In the genomic region with DNA sequence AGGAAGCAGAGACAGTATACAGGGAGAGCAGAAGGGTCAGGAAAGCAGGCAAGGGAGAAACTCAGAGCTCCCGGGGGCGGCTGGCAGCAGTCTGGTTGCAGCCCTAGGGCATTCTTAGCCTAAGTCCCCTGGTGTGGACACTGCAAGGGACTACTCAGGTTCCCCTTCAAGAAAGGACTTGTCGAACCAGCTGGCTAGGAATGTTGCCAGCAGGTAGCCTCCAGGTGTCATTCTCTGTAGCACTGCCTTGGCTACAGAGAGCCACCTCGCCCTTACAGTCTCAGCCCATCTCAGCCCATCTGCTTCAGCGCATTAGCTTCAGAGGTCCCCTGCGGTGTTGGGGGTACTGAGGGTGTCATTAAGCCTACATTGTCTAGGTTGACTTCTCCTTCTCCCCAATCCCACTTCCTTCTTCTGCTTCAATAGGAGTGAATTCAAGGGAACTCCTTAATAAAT, we compare ENCODE assay signal across 9 cellular contexts. TPM values are rescaled to one million over a fixed set of nuclear protein-coding genes. Genes with fewer than 3 reads are reported as not detected.
DNase-seq lines count a peak whose midpoint lies in the region; ATAC-seq, FAIRE-seq and TF ChIP-seq lines count a peak whose summit lies in the region.
"Had no signal": no experiment of that assay in that cellular context is flagged by ENCODE, and none has a peak within 500 bp of the region (broad histone marks: within the 10 kb centered on the region; RNA-seq: fewer than 3 reads in every experiment).

No MANE protein-coding gene starts in this region.

- H3K4me1 ChIP-seq in K562 (replicated peaks in 1 of 2; ENCODE audit: control insufficient read depth in 2 of 2, insufficient read depth in 2 of 2, low read length in 2 of 2) = peaks cover under 1 to 15% of the 10 kb centered on the region in 2 experiments; a peak in 3 of 5 replicates

- no peaks in the 10 kb centered on the region for H3K79me2 ChIP-seq in K562 (ENCODE audit: control insufficient read depth, insufficient read depth, low read length)

- H3K36me3 ChIP-seq in K562 (ENCODE audit: control insufficient read depth, insufficient read depth, low read length) = no peaks in the 10 kb centered on the region

- POLR2A ChIA-PET in K562 (lab: Yijun Ruan, JAX) = interaction anchor here (1.1 to 1.2 kb wide), 2 partner anchors 11 to 45 kb away, joined by 3 to 4 read pairs; no protein-coding TSS in a partner anchor

- ATAC-seq in K562 = no peak
- no peak for ATAC-seq in GM21619 (IDR thresholded peaks at IDR 0.05; ENCODE audit: unreplicated experiment)
- no peak for ATAC-seq in GM18502 (IDR thresholded peaks at IDR 0.05; ENCODE audit: poor library complexity, unreplicated experiment)

- no peak for FAIRE-seq in K562 (lab: Jason Lieb, UNC)

- H3K27me3 ChIP-seq in K562 (ENCODE audit: control insufficient read depth in 2 of 2, insufficient read depth in 2 of 2, low read length in 2 of 2) = no peaks in the 10 kb centered on the region

- no peak overlapping the region for H3K4me3 ChIP-seq in K562

- H3K4me2 ChIP-seq in K562 (ENCODE audit: insufficient read depth, low read length) = no peak overlapping the region

- no TSS peak for BruUV-seq in K562 (replicated peaks; lab: Mats Ljungman, UMichigan)

- no peak overlapping the region for H3K27ac ChIP-seq in K562 (ENCODE audit: extremely low read depth, low read depth, low read length)
- H3K27ac ChIP-seq: C4-2B had no signal

- DNase-seq in SIG-M5 treated with dmso at 0.1 percent for 504 hours (lab: John Stamatoyannopoulos, UW; ENCODE audit: unreplicated experiment) (peak; percentile 40), SIG-M5 (lab: John Stamatoyannopoulos, UW) (no peak), NCI-H2171 treated with DMSO at 0.1 percent for 48 hours (lab: John Stamatoyannopoulos, UW) (peak; percentile 87), K562 (ENCODE audit: extremely low read depth in 1 of 4, low spot score in 3 of 4) (no peak), pons (ENCODE audit: low spot score) (peak; percentile 26), GF-D8 (lab: John Stamatoyannopoulos, UW) (no peak)

- TF ChIP-seq POLR2A in K562 (conservative IDR thresholded peaks at IDR 0.05) = no peak

- H4K20me1 ChIP-seq in K562 (replicated peaks; ENCODE audit: control insufficient read depth, insufficient read depth, low read length) = no peaks in the 10 kb centered on the region

- no peaks in the 10 kb centered on the region for H3K9me3 ChIP-seq in K562 (replicated peaks; ENCODE audit: control insufficient read depth, insufficient read depth, low read depth, low read length)

- 62% methylated on average over 6 of the region's 6 CpGs for whole genome bisulfite sequencing in K562 (ENCODE audit: insufficient coverage, low coverage, missing lambda C conversion rate)

- TF ChIP-seq RAD21 in K562 (CRISPR knock-in tag; conservative IDR thresholded peaks at IDR 0.05 in 1 of 2, IDR thresholded peaks at IDR 0.05 in 1 of 2) = no peak

- no peak overlapping the region for H3K9ac ChIP-seq in K562 (ENCODE audit: insufficient read depth in 1 of 2, low read depth in 2 of 2, low read length in 2 of 2)

- in situ Hi-C loops in K562 (cut with MboI) = no loop called here

- no peak for TF ChIP-seq CTCF in K562 (IDR thresholded peaks at IDR 0.05 in 2 of 3, conservative IDR thresholded peaks at IDR 0.05 in 1 of 3; ENCODE audit: insufficient read depth in 2 of 3, low read depth in 1 of 3, low read length in 3 of 3)

- CTCF ChIA-PET in K562 (lab: Yijun Ruan, JAX; ENCODE audit: low intra/inter-chr PET ratio) = no interaction called here

- H3K9me1 ChIP-seq in K562 (ENCODE audit: control insufficient read depth, insufficient read depth, low read length) = no peaks in the 10 kb centered on the region

- TF ChIP-seq EP300 in K562 (IDR thresholded peaks at IDR 0.05; ENCODE audit: low read length) = no peak

- intact Hi-C loops in K562 (cut with micrococcal nuclease) = no loop called here

- H2AFZ ChIP-seq in K562 (ENCODE audit: low read depth, low read length) = peak overlapping the region; percentile 74; the same call in 1 of the 2 replicates

TF ChIP-seq in K562, 482 proteins besides CTCF, POLR2A, EP300 and RAD21:
- TF ChIP-seq SPI1 (IDR thresholded peaks at IDR 0.05; ENCODE audit: borderline replicate concordance, low read depth, low read length) = peak; percentile 28; the same call in 1 of the 2 replicates
- TF ChIP-seq KDM5B (IDR thresholded peaks at IDR 0.05; ENCODE audit: insufficient replicate concordance, low read depth, low read length) = no peak

RNA-seq across cellular contexts. Expression of a gene that starts 11.3 kb away (rescaled TPM):
- total RNA-seq in K562 (2011; cell fraction: chromatin; rRNA removed; ENCODE audit: low replicate concordance) = 30.5 and 48.2 TPM in 2 replicates
- 34.2 and 70.4 TPM in 2 replicates for total RNA-seq in K562 (2011; cell fraction: nucleolus; rRNA removed)
- total RNA-seq in K562 (2011; cell fraction: nucleoplasm; rRNA removed) = 75.8 and 139 TPM in 2 replicates
- 1,173 and 2,226 TPM in 2 replicates for total RNA-seq in K562 (2014; rRNA removed)
- total RNA-seq in K562 (2014; rRNA removed; fragmentation: Illumina TruSeq; extraction: Trizol) = 959 and 1,048 TPM in 2 replicates
- 1,394 and 1,397 TPM in 2 replicates for total RNA-seq in K562 (2015; rRNA removed; fragmentation: Illumina TruSeq; extraction: Trizol)
- 583 and 608 TPM in 2 replicates for total RNA-seq in K562 (2021)
- polyA plus RNA-seq in K562 (2011; rRNA removed) = 266 and 531 TPM in 2 replicates
- polyA plus RNA-seq in K562 (2011; cell fraction: cytosol; rRNA removed) = 433 and 683 TPM in 2 replicates
- polyA plus RNA-seq in K562 (2011; cell fraction: nucleus; rRNA removed) = 284 and 308 TPM in 2 replicates
- polyA plus RNA-seq in K562 (2012) = 1,629 and 1,914 TPM in 2 replicates
- 1,329 TPM in 2 replicates for polyA plus RNA-seq in K562 (2014; fragmentation: Illumina TruSeq; extraction: Trizol)
- 100 to 1,000 TPM; 382 to 669 TPM for polyA plus RNA-seq in K562 (2014; fragmentation: Nextera tagmentation; extraction: Ambion mirVana)
- polyA plus RNA-seq in K562 (2014; rRNA removed) = 1,359 and 1,607 TPM in 2 replicates
- polyA minus RNA-seq in K562 (2011; rRNA and poly(A)+ RNA removed) = 163 and 256 TPM in 2 replicates
- polyA minus RNA-seq in K562 (2011; cell fraction: cytosol; rRNA and poly(A)+ RNA removed) = 121 and 183 TPM in 2 replicates
- 21.8 and 28.5 TPM in 2 replicates for polyA minus RNA-seq in K562 (2011; cell fraction: nucleus; rRNA and poly(A)+ RNA removed)

RNA-seq across cellular contexts. Expression of a gene that starts 13.3 kb away (rescaled TPM):
- total RNA-seq in K562 (2011; cell fraction: chromatin; rRNA removed; ENCODE audit: low replicate concordance) = 0.42 TPM in 1 of 2 replicates, not detected in the other
- total RNA-seq in K562 (2011; cell fraction: nucleolus; rRNA removed) = 0.17 and 0.79 TPM in 2 replicates
- total RNA-seq in K562 (2011; cell fraction: nucleoplasm; rRNA removed) = 0.44 and 0.53 TPM in 2 replicates
- total RNA-seq in K562 (2014; rRNA removed) = 0.12 and 0.18 TPM in 2 replicates
- total RNA-seq in K562 (2014; rRNA removed; fragmentation: Illumina TruSeq; extraction: Trizol) = 0.16 and 0.25 TPM in 2 replicates
- total RNA-seq in K562 (2015; rRNA removed; fragmentation: Illumina TruSeq; extraction: Trizol) = 0.36 TPM in 1 of 2 replicates, not detected in the other
- total RNA-seq in K562 (2021) = 0.31 and 0.33 TPM in 2 replicates
- polyA plus RNA-seq in K562 (2011; rRNA removed) = 0.14 and 0.45 TPM in 2 replicates
- polyA plus RNA-seq in K562 (2011; cell fraction: cytosol; rRNA removed) = 0.41 and 0.49 TPM in 2 replicates
- polyA plus RNA-seq in K562 (2011; cell fraction: nucleus; rRNA removed) = 0.36 TPM in 1 of 2 replicates, not detected in the other
- 0.25 and 0.47 TPM in 2 replicates for polyA plus RNA-seq in K562 (2012)
- 0.07 TPM in 1 of 2 replicates, not detected in the other for polyA plus RNA-seq in K562 (2014; fragmentation: Illumina TruSeq; extraction: Trizol)
- polyA plus RNA-seq in K562 (2014; fragmentation: Nextera tagmentation; extraction: Ambion mirVana) = under 1 TPM; 0.08 to 0.38 TPM
- polyA plus RNA-seq in K562 (2014; rRNA removed) = 0.09 TPM in 1 of 2 replicates, not detected in the other
- polyA minus RNA-seq in K562 (2011; rRNA and poly(A)+ RNA removed) = 0.42 and 0.95 TPM in 2 replicates
- polyA minus RNA-seq in K562 (2011; cell fraction: cytosol; rRNA and poly(A)+ RNA removed) = 0.48 TPM in 1 of 2 replicates, not detected in the other
- 0.11 and 0.54 TPM in 2 replicates for polyA minus RNA-seq in K562 (2011; cell fraction: nucleus; rRNA and poly(A)+ RNA removed)

Comparison
In these comparisons a context has a peak if more than half of its experiments do, and no peak if none do; other contexts are left out.
1. DNase-seq: peak in SIG-M5 treated with dmso at 0.1 percent for 504 hours (single experiment), NCI-H2171 treated with DMSO at 0.1 percent for 48 hours (single experiment) and pons (single experiment); none in SIG-M5 (single experiment), K562 (0 of 4) and GF-D8 (single experiment).